ENCODE assay signal across 1 cellular context in genomic region chr7:31102151-31102972, GRCh38.
TF ChIP-seq lines count a peak whose summit lies in the region.

No MANE protein-coding gene starts in this region.

TF ChIP-seq in SK-N-SH, 30 proteins besides CTCF, POLR2A, EP300 and RAD21 (continued from another document):
- TF ChIP-seq REST (IDR thresholded peaks at IDR 0.05; ENCODE audit: low read depth, low read length) = no peak
- TF ChIP-seq GATA2 (CRISPR knock-in tag; IDR thresholded peaks at IDR 0.05) = no peak
- no peak for TF ChIP-seq RCOR1 (IDR thresholded peaks at IDR 0.05; ENCODE audit: low read length)
- no peak for TF ChIP-seq NRF1 (IDR thresholded peaks at IDR 0.05; ENCODE audit: low read depth, low read length)
- no peak for TF ChIP-seq USF2 (IDR thresholded peaks at IDR 0.05; ENCODE audit: borderline replicate concordance, low read depth, low read length)
- TF ChIP-seq, protein P1, sequence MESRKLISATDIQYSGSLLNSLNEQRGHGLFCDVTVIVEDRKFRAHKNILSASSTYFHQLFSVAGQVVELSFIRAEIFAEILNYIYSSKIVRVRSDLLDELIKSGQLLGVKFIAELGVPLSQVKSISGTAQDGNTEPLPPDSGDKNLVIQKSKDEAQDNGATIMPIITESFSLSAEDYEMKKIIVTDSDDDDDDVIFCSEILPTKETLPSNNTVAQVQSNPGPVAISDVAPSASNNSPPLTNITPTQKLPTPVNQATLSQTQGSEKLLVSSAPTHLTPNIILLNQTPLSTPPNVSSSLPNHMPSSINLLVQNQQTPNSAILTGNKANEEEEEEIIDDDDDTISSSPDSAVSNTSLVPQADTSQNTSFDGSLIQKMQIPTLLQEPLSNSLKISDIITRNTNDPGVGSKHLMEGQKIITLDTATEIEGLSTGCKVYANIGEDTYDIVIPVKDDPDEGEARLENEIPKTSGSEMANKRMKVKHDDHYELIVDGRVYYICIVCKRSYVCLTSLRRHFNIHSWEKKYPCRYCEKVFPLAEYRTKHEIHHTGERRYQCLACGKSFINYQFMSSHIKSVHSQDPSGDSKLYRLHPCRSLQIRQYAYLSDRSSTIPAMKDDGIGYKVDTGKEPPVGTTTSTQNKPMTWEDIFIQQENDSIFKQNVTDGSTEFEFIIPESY (IDR thresholded peaks at IDR 0.05; ENCODE audit: borderline replicate concordance, low read depth) = no peak
- no peak for TF ChIP-seq SIN3A (IDR thresholded peaks at IDR 0.05; ENCODE audit: borderline replicate concordance, low read depth, low read length)
- no peak for TF ChIP-seq TEAD4 (IDR thresholded peaks at IDR 0.05; ENCODE audit: borderline replicate concordance, insufficient read depth)
- TF ChIP-seq TAF1 (IDR thresholded peaks at IDR 0.05; ENCODE audit: borderline replicate concordance, low read depth, low read length) = no peak
- TF ChIP-seq SMC3 (IDR thresholded peaks at IDR 0.05; ENCODE audit: low read depth, low read length) = no peak
- no peak for TF ChIP-seq PBX3 (IDR thresholded peaks at IDR 0.05)
- no peak for TF ChIP-seq ELF1 (IDR thresholded peaks at IDR 0.05)
- no peak for TF ChIP-seq RFX5 (IDR thresholded peaks at IDR 0.05; ENCODE audit: low read length)
